ENCODE assay signal across 1 cellular context in the genomic region with DNA sequence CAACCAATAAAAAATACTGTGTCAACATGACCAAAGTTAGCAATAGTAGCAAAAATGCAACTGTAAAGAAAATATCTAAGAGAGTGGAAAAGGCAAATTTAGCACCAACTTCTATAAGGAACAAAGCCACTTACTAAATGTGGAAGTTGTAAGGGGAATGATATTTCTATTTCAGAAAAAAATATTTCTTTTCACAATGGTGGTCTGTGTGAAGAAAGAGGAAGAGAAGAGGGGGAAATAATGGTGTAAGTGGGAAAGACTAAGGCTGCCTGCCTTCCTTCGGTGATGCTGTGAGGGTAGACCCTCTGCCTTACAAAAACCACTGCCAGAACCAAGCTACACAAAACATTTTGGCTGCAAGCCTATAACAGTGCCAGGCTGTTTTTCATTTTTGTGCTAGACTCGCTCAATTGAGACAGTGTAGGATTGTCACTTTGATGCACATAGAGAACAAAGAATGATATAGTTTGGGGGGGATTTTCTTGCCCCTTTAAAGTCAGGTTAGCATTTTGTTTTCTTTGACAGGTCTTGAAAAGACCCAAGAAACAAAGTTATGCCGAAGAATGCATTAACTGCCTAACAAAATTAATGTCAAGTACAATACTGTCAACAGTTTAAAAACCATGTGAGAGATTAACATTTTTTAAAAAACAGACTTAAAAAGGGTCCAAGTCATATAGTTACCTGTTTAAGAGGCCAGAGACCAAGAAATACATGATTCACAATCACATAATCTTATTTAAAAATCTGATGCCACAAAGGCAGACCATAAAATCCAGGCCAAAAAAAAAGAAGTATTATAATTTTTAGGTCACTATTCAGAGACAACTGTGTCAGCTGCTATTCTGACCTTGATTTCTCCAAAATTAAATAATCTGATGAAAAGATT.
TF ChIP-seq lines count a peak whose summit lies in the region.

No MANE protein-coding gene starts in this region.

TF ChIP-seq in K562, 482 proteins besides CTCF, POLR2A, EP300 and RAD21:
- TF ChIP-seq ZEB2 (IDR thresholded peaks at IDR 0.05) (no peak), GTF2F1 (IDR thresholded peaks at IDR 0.05; ENCODE audit: low read depth, low read length) (no peak), RHOXF2B (CRISPR knock-in tag; conservative IDR thresholded peaks at IDR 0.05) (no peak), CHD1 (IDR thresholded peaks at IDR 0.05; ENCODE audit: low read length) (no peak), ESRRB (CRISPR knock-in tag; IDR thresholded peaks at IDR 0.05; ENCODE audit: borderline replicate concordance) (no peak)
- TF ChIP-seq, protein P1, sequence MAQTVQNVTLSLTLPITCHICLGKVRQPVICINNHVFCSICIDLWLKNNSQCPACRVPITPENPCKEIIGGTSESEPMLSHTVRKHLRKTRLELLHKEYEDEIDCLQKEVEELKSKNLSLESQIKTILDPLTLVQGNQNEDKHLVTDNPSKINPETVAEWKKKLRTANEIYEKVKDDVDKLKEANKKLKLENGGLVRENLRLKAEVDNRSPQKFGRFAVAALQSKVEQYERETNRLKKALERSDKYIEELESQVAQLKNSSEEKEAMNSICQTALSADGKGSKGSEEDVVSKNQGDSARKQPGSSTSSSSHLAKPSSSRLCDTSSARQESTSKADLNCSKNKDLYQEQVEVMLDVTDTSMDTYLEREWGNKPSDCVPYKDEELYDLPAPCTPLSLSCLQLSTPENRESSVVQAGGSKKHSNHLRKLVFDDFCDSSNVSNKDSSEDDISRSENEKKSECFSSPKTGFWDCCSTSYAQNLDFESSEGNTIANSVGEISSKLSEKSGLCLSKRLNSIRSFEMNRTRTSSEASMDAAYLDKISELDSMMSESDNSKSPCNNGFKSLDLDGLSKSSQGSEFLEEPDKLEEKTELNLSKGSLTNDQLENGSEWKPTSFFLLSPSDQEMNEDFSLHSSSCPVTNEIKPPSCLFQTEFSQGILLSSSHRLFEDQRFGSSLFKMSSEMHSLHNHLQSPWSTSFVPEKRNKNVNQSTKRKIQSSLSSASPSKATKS (CRISPR knock-in tag; IDR thresholded peaks at IDR 0.05), result no peak
